18 cellular contexts compared by ENCODE assay signal in the genomic region with DNA sequence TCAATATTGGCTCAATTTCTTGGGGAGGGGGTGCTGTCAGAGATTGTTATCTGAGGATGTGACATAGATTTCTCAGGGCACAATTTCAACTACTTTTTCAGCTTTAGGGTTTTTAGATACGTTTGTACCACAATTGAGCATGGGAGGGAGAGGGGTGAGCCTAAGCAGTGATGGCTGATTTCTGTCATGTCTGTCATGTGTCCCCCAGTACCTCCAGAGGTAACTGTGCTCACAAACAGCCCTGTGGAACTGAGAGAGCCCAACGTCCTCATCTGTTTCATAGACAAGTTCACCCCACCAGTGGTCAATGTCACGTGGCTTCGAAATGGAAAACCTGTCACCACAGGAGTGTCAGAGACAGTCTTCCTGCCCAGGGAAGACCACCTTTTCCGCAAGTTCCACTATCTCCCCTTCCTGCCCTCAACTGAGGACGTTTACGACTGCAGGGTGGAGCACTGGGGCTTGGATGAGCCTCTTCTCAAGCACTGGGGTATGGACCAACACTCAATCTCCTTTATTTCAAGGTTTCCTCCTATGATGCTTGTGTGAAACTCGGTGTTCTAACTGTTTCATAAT. TPM values are rescaled to one million over a fixed set of nuclear protein-coding genes. Genes with fewer than 3 reads are reported as not detected.
DNase-seq lines count a peak whose midpoint lies in the region; ATAC-seq and TF ChIP-seq lines count a peak whose summit lies in the region.
"Had no signal": no experiment of that assay in that cellular context is flagged by ENCODE, and none has a peak within 500 bp of the region (broad histone marks: within the 10 kb centered on the region; RNA-seq: fewer than 3 reads in every experiment).

No MANE protein-coding gene starts in this region.

- peaks cover 0 to 9% (median 0%) of the 10 kb centered on the region in 11 experiments; a peak in 4 of 22 replicates for H3K9me3 ChIP-seq in BLaER1 treated with 17β-estradiol and CSF1 and Interleukin-3, amounts not matched to agents 10 nM and 100 nM (replicated peaks in 1 of 11)
- no peaks in the 10 kb centered on the region for H3K9me3 ChIP-seq in OCI-LY3 (ENCODE audit: insufficient read depth, low read length)
- H3K9me3 ChIP-seq in mononuclear cell (ENCODE audit: low read depth, low read length): no peaks in the 10 kb centered on the region

- peak overlapping the region in 4 of 11 experiments; percentile 7 to 91 (median 36); a peak in 5 of 22 replicates for H3K27ac ChIP-seq in BLaER1 treated with 17β-estradiol and CSF1 and Interleukin-3, amounts not matched to agents 10 nM and 100 nM
- 0 out of 2 replicates have a peak overlapping the region, but pooled peaks have one; percentile 16 for H3K27ac ChIP-seq in OCI-LY3 (ENCODE audit: low read length)
- H3K27ac ChIP-seq: KMS-11 had no signal

- H3K4me2 ChIP-seq in BLaER1 treated with 17β-estradiol and CSF1 and Interleukin-3, amounts not matched to agents 10 nM and 100 nM: peak overlapping the region; percentile 78 to 97 (median 93)
- peak overlapping the region; percentile 94 for H3K4me2 ChIP-seq in OCI-LY3 (ENCODE audit: low read length)
- H3K4me2 ChIP-seq: KMS-11 had no signal

- peaks cover 43 to 51% (median 47%) of the 10 kb centered on the region in 10 experiments for H3K4me1 ChIP-seq in BLaER1 treated with 17β-estradiol and CSF1 and Interleukin-3, amounts not matched to agents 10 nM and 100 nM
- H3K4me1 ChIP-seq in OCI-LY3 (ENCODE audit: low read length) (peaks cover 30% of the 10 kb centered on the region), mononuclear cell (ENCODE audit: insufficient read depth, low read length) (peaks cover 46% of the 10 kb centered on the region)

- no peaks in the 10 kb centered on the region for H3K27me3 ChIP-seq in BLaER1 treated with 17β-estradiol and CSF1 and Interleukin-3, amounts not matched to agents 10 nM and 100 nM
- H3K27me3 ChIP-seq in OCI-LY3 (ENCODE audit: low read depth, low read length) (no peaks in the 10 kb centered on the region), mononuclear cell (ENCODE audit: insufficient read depth, low read length) (no peaks in the 10 kb centered on the region)

- peak overlapping the region in 1 of 11 experiments; percentile 21; a peak in 1 of 22 replicates for H3K9ac ChIP-seq in BLaER1 treated with 17β-estradiol and CSF1 and Interleukin-3, amounts not matched to agents 10 nM and 100 nM
- no peak overlapping the region for H3K9ac ChIP-seq in OCI-LY3 (ENCODE audit: low read length)
- H3K9ac ChIP-seq: KMS-11 had no signal

- peak overlapping the region in 5 of 10 experiments; percentile 15 to 92 (median 81); a peak in 6 of 20 replicates for H3K4me3 ChIP-seq in BLaER1 treated with 17β-estradiol and CSF1 and Interleukin-3, amounts not matched to agents 10 nM and 100 nM
- H3K4me3 ChIP-seq in GM12864 (ENCODE audit: low read depth, low read length) (peak overlapping the region; percentile 83), OCI-LY3 (ENCODE audit: low read length) (peak overlapping the region; percentile 100; the same call in 1 of the 2 replicates), mononuclear cell (ENCODE audit: low read length) (peak overlapping the region; percentile 79)

- H2AFZ ChIP-seq in OCI-LY3 (ENCODE audit: low read depth, low read length): no peak overlapping the region

- ATAC-seq in GM18868 (IDR thresholded peaks at IDR 0.05; ENCODE audit: unreplicated experiment): no peak

- H3K79me2 ChIP-seq in OCI-LY3 (ENCODE audit: low read length): peaks cover 52% of the 10 kb centered on the region

- DNase-seq in GM12864 (ENCODE audit: low read depth) (no peak), Ammon's horn (ENCODE audit: low spot score) (no peak), NCI-H2171 (lab: John Stamatoyannopoulos, UW) (no peak)
- DNase-seq in activated effector memory CD4-positive, alpha-beta T cell treated with Interleukin-2 at 50 U/mL for 16 hours: no peak
- DNase-seq: H7, NCI-H1092 treated with DMSO at 0.1 percent for 48 hours, NCI-H1694 treated with DMSO at 0.1 percent for 48 hours, NCI-H446 treated with DMSO at 0.1 percent for 48 hours, NCI-H748 treated with DMSO at 0.1 percent for 48 hours, RPMI8226 had no signal

- TF ChIP-seq CTCF in GM12864 (IDR thresholded peaks at IDR 0.05; ENCODE audit: low read depth, low read length, missing control alignments) (no peak), OCI-LY3 (IDR thresholded peaks at IDR 0.05; ENCODE audit: low read depth, low read length) (no peak)

- H3K36me3 ChIP-seq in BLaER1 treated with 17β-estradiol and CSF1 and Interleukin-3, amounts not matched to agents 10 nM and 100 nM: peaks cover 35 to 51% (median 46%) of the 10 kb centered on the region in 11 experiments
- peaks cover 60% of the 10 kb centered on the region for H3K36me3 ChIP-seq in OCI-LY3 (replicated peaks; ENCODE audit: low read depth, low read length)

- H4K20me1 ChIP-seq in BLaER1 treated with 17β-estradiol and CSF1 and Interleukin-3, amounts not matched to agents 10 nM and 100 nM: peaks cover 7 to 49% (median 36%) of the 10 kb centered on the region in 11 experiments; a peak in 12 of 22 replicates
- H4K20me1 ChIP-seq in OCI-LY3 (ENCODE audit: insufficient read depth, low read length): peaks cover 55% of the 10 kb centered on the region

RNA-seq across cellular contexts. Expression of gene HLA-DRA, which starts 3.4 kb away (rescaled TPM):
- 1,165 TPM for total RNA-seq in mononuclear cell
- total RNA-seq: A673, H7, MCF 10A had no signal

RNA-seq across cellular contexts. Expression of gene BTNL2, which starts 36.1 kb away (rescaled TPM):
- total RNA-seq in mononuclear cell: not detected
- total RNA-seq: A673, Daoy, H7, MCF 10A had no signal
